ENCODE assay signal across 1 cellular context in the genomic region with DNA sequence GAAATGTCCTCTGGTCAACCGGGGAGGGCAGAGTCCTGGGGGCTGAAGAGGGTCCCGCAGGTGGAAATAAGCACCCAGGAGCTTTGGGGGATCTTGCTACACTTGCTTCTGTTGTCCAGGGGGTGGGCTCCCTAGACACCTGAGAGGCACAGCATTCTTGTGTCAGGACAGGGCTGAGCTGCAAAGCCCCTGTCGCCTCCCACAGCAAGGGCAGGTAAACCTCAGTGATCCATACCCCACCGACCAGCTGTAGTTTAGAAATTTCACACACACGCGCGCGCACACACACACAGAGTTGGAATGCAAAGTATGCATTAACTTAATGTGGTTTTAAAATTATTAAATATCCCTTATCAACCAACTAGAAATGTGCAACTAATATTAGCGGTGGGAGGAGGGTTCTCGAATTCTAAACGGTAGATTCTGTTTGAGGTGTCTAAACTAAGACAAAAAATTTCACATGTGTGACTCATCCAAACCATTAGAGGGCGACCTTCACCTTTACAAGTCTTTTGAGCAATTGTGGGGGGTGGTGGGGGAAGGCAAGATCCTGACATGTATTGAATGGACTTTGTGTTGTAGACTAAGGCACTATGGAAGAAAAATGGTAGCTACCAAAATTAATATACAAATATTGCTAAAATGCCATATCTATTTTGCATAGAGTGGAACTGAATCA.
TF ChIP-seq lines count a peak whose summit lies in the region.

No MANE protein-coding gene starts in this region.

TF ChIP-seq in GM12878, 131 proteins besides CTCF, POLR2A, EP300 and RAD21 (continued from another document):
- TF ChIP-seq, protein P1, sequence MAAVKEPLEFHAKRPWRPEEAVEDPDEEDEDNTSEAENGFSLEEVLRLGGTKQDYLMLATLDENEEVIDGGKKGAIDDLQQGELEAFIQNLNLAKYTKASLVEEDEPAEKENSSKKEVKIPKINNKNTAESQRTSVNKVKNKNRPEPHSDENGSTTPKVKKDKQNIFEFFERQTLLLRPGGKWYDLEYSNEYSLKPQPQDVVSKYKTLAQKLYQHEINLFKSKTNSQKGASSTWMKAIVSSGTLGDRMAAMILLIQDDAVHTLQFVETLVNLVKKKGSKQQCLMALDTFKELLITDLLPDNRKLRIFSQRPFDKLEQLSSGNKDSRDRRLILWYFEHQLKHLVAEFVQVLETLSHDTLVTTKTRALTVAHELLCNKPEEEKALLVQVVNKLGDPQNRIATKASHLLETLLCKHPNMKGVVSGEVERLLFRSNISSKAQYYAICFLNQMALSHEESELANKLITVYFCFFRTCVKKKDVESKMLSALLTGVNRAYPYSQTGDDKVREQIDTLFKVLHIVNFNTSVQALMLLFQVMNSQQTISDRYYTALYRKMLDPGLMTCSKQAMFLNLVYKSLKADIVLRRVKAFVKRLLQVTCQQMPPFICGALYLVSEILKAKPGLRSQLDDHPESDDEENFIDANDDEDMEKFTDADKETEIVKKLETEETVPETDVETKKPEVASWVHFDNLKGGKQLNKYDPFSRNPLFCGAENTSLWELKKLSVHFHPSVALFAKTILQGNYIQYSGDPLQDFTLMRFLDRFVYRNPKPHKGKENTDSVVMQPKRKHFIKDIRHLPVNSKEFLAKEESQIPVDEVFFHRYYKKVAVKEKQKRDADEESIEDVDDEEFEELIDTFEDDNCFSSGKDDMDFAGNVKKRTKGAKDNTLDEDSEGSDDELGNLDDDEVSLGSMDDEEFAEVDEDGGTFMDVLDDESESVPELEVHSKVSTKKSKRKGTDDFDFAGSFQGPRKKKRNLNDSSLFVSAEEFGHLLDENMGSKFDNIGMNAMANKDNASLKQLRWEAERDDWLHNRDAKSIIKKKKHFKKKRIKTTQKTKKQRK (IDR thresholded peaks at IDR 0.05; ENCODE audit: low read depth, low read length), result no peak
TF ChIP-seq in GM12878: peak in this region for 0.
